1 cellular context compared by ENCODE assay signal in genomic region chr1:209696673-209697072, GRCh38.
TF ChIP-seq lines count a peak whose summit lies in the region.

No MANE protein-coding gene starts in this region.

TF ChIP-seq in GM12891, 5 proteins besides CTCF, POLR2A, EP300 and RAD21:
- no peak for TF ChIP-seq POLR2AphosphoS5 (IDR thresholded peaks at IDR 0.05; ENCODE audit: low read depth, low read length)
